ENCODE assay signal across 1 cellular context in genomic region chr7:158829342-158830210, GRCh38.
TF ChIP-seq lines count a peak whose summit lies in the region.

TSS of gene ESYT2 (minus strand) at chr7:158829509. CDS start at chr7:158829418, 91 bp downstream.

TF ChIP-seq in K562, 482 proteins besides CTCF, POLR2A, EP300 and RAD21 (continued from another document and continues in another):
- TF ChIP-seq, protein P1, sequence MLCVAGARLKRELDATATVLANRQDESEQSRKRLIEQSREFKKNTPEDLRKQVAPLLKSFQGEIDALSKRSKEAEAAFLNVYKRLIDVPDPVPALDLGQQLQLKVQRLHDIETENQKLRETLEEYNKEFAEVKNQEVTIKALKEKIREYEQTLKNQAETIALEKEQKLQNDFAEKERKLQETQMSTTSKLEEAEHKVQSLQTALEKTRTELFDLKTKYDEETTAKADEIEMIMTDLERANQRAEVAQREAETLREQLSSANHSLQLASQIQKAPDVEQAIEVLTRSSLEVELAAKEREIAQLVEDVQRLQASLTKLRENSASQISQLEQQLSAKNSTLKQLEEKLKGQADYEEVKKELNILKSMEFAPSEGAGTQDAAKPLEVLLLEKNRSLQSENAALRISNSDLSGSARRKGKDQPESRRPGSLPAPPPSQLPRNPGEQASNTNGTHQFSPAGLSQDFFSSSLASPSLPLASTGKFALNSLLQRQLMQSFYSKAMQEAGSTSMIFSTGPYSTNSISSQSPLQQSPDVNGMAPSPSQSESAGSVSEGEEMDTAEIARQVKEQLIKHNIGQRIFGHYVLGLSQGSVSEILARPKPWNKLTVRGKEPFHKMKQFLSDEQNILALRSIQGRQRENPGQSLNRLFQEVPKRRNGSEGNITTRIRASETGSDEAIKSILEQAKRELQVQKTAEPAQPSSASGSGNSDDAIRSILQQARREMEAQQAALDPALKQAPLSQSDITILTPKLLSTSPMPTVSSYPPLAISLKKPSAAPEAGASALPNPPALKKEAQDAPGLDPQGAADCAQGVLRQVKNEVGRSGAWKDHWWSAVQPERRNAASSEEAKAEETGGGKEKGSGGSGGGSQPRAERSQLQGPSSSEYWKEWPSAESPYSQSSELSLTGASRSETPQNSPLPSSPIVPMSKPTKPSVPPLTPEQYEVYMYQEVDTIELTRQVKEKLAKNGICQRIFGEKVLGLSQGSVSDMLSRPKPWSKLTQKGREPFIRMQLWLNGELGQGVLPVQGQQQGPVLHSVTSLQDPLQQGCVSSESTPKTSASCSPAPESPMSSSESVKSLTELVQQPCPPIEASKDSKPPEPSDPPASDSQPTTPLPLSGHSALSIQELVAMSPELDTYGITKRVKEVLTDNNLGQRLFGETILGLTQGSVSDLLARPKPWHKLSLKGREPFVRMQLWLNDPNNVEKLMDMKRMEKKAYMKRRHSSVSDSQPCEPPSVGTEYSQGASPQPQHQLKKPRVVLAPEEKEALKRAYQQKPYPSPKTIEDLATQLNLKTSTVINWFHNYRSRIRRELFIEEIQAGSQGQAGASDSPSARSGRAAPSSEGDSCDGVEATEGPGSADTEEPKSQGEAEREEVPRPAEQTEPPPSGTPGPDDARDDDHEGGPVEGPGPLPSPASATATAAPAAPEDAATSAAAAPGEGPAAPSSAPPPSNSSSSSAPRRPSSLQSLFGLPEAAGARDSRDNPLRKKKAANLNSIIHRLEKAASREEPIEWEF (CRISPR knock-in tag; IDR thresholded peaks at IDR 0.05), result no peak
- TF ChIP-seq CTBP1 (IDR thresholded peaks at IDR 0.05; ENCODE audit: borderline replicate concordance), result peak; percentile 97
- TF ChIP-seq PATZ1 (CRISPR knock-in tag; IDR thresholded peaks at IDR 0.05; ENCODE audit: borderline replicate concordance), result no peak
- 0 out of 2 replicates have a peak, but pooled peaks have one; percentile 12 for TF ChIP-seq FOXJ2 (tag; IDR thresholded peaks at IDR 0.05)
- TF ChIP-seq, protein P2, sequence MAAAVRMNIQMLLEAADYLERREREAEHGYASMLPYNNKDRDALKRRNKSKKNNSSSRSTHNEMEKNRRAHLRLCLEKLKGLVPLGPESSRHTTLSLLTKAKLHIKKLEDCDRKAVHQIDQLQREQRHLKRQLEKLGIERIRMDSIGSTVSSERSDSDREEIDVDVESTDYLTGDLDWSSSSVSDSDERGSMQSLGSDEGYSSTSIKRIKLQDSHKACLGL (CRISPR knock-in tag; IDR thresholded peaks at IDR 0.05; ENCODE audit: borderline replicate concordance, poor library complexity, severe bottlenecking), result no peak
- TF ChIP-seq, protein P3, sequence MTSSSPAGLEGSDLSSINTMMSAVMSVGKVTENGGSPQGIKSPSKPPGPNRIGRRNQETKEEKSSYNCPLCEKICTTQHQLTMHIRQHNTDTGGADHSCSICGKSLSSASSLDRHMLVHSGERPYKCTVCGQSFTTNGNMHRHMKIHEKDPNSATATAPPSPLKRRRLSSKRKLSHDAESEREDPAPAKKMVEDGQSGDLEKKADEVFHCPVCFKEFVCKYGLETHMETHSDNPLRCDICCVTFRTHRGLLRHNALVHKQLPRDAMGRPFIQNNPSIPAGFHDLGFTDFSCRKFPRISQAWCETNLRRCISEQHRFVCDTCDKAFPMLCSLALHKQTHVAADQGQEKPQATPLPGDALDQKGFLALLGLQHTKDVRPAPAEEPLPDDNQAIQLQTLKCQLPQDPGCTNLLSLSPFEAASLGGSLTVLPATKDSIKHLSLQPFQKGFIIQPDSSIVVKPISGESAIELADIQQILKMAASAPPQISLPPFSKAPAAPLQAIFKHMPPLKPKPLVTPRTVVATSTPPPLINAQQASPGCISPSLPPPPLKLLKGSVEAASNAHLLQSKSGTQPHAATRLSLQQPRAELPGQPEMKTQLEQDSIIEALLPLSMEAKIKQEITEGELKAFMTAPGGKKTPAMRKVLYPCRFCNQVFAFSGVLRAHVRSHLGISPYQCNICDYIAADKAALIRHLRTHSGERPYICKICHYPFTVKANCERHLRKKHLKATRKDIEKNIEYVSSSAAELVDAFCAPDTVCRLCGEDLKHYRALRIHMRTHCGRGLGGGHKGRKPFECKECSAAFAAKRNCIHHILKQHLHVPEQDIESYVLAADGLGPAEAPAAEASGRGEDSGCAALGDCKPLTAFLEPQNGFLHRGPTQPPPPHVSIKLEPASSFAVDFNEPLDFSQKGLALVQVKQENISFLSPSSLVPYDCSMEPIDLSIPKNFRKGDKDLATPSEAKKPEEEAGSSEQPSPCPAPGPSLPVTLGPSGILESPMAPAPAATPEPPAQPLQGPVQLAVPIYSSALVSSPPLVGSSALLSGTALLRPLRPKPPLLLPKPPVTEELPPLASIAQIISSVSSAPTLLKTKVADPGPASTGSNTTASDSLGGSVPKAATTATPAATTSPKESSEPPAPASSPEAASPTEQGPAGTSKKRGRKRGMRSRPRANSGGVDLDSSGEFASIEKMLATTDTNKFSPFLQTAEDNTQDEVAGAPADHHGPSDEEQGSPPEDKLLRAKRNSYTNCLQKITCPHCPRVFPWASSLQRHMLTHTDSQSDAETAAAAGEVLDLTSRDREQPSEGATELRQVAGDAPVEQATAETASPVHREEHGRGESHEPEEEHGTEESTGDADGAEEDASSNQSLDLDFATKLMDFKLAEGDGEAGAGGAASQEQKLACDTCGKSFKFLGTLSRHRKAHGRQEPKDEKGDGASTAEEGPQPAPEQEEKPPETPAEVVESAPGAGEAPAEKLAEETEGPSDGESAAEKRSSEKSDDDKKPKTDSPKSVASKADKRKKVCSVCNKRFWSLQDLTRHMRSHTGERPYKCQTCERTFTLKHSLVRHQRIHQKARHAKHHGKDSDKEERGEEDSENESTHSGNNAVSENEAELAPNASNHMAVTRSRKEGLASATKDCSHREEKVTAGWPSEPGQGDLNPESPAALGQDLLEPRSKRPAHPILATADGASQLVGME (CRISPR knock-in tag; IDR thresholded peaks at IDR 0.05), result peak; percentile 92
- no peak for TF ChIP-seq MCM3 (IDR thresholded peaks at IDR 0.05)
- TF ChIP-seq, protein P4, sequence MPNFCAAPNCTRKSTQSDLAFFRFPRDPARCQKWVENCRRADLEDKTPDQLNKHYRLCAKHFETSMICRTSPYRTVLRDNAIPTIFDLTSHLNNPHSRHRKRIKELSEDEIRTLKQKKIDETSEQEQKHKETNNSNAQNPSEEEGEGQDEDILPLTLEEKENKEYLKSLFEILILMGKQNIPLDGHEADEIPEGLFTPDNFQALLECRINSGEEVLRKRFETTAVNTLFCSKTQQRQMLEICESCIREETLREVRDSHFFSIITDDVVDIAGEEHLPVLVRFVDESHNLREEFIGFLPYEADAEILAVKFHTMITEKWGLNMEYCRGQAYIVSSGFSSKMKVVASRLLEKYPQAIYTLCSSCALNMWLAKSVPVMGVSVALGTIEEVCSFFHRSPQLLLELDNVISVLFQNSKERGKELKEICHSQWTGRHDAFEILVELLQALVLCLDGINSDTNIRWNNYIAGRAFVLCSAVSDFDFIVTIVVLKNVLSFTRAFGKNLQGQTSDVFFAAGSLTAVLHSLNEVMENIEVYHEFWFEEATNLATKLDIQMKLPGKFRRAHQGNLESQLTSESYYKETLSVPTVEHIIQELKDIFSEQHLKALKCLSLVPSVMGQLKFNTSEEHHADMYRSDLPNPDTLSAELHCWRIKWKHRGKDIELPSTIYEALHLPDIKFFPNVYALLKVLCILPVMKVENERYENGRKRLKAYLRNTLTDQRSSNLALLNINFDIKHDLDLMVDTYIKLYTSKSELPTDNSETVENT (CRISPR knock-in tag; IDR thresholded peaks at IDR 0.05), result peak; percentile 97
- TF ChIP-seq, protein P5, sequence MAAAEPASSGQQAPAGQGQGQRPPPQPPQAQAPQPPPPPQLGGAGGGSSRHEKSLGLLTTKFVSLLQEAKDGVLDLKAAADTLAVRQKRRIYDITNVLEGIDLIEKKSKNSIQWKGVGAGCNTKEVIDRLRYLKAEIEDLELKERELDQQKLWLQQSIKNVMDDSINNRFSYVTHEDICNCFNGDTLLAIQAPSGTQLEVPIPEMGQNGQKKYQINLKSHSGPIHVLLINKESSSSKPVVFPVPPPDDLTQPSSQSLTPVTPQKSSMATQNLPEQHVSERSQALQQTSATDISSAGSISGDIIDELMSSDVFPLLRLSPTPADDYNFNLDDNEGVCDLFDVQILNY (CRISPR knock-in tag; IDR thresholded peaks at IDR 0.05), result peak; percentile 97
- TF ChIP-seq FUS (optimal IDR thresholded peaks at IDR 0.05; ENCODE audit: low read depth, low read length), result peak; percentile 84
- peak; percentile 74 for TF ChIP-seq MYC (IDR thresholded peaks at IDR 0.05; ENCODE audit: low read depth, low read length)
- peak; percentile 72; the same call in 1 of the 2 replicates for TF ChIP-seq MYC (CRISPR knock-in tag; IDR thresholded peaks at IDR 0.05; ENCODE audit: borderline replicate concordance, low read depth)
- TF ChIP-seq, protein P6, sequence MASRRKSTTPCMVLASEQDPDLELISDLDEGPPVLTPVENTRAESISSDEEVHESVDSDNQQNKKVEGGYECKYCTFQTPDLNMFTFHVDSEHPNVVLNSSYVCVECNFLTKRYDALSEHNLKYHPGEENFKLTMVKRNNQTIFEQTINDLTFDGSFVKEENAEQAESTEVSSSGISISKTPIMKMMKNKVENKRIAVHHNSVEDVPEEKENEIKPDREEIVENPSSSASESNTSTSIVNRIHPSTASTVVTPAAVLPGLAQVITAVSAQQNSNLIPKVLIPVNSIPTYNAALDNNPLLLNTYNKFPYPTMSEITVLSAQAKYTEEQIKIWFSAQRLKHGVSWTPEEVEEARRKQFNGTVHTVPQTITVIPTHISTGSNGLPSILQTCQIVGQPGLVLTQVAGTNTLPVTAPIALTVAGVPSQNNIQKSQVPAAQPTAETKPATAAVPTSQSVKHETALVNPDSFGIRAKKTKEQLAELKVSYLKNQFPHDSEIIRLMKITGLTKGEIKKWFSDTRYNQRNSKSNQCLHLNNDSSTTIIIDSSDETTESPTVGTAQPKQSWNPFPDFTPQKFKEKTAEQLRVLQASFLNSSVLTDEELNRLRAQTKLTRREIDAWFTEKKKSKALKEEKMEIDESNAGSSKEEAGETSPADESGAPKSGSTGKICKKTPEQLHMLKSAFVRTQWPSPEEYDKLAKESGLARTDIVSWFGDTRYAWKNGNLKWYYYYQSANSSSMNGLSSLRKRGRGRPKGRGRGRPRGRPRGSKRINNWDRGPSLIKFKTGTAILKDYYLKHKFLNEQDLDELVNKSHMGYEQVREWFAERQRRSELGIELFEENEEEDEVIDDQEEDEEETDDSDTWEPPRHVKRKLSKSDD (conservative IDR thresholded peaks at IDR 0.05; ENCODE audit: low read length), result 0 out of 2 replicates have a peak, but pooled peaks have one; percentile 26
- TF ChIP-seq DLX4 (CRISPR knock-in tag; IDR thresholded peaks at IDR 0.05), result no peak
- TF ChIP-seq MAX (CRISPR knock-in tag; IDR thresholded peaks at IDR 0.05), result peak; percentile 87
- no peak; the same call in 1 of the 2 replicates for TF ChIP-seq ILF3 (IDR thresholded peaks at IDR 0.05; ENCODE audit: borderline replicate concordance)
- TF ChIP-seq ZNF24 (IDR thresholded peaks at IDR 0.05), result peak; percentile 21; the same call in 1 of the 2 replicates
- peak; percentile 94 for TF ChIP-seq EGR1 (conservative IDR thresholded peaks at IDR 0.05)
- TF ChIP-seq EZH2 (IDR thresholded peaks at IDR 0.05; ENCODE audit: borderline replicate concordance, low read depth, low read length), result no peak
- no peak for TF ChIP-seq SLC30A9 (CRISPR knock-in tag; IDR thresholded peaks at IDR 0.05)
- no peak for TF ChIP-seq MTF1 (CRISPR knock-in tag; IDR thresholded peaks at IDR 0.05; ENCODE audit: borderline replicate concordance)
- no peak for TF ChIP-seq ZNF347 (CRISPR knock-in tag; IDR thresholded peaks at IDR 0.05; ENCODE audit: low read depth)
- TF ChIP-seq ETV6 (IDR thresholded peaks at IDR 0.05; ENCODE audit: borderline replicate concordance in 1 of 2, low read depth in 2 of 2, low read length in 1 of 2), result peak; percentile 46 to 52; a peak in 2 of 4 replicates
- TF ChIP-seq ETV6 (CRISPR knock-in tag; IDR thresholded peaks at IDR 0.05; ENCODE audit: borderline replicate concordance), result no peak
- TF ChIP-seq SMARCA5 (IDR thresholded peaks at IDR 0.05), result 0 out of 2 replicates have a peak, but pooled peaks have one; percentile 29
- 0 out of 2 replicates have a peak, but pooled peaks have one; percentile 24 for TF ChIP-seq MEF2D (tag; conservative IDR thresholded peaks at IDR 0.05; ENCODE audit: low read depth)
- 0 out of 2 replicates have a peak, but pooled peaks have one; percentile 39 for TF ChIP-seq CEBPG (CRISPR knock-in tag; IDR thresholded peaks at IDR 0.05)
- peak in 1 of 2 experiments; percentile 31; a peak in 1 of 4 replicates for TF ChIP-seq CEBPG (tag; conservative IDR thresholded peaks at IDR 0.05 in 1 of 2, IDR thresholded peaks at IDR 0.05 in 1 of 2)
- TF ChIP-seq PHF21A (IDR thresholded peaks at IDR 0.05; ENCODE audit: borderline replicate concordance, low read depth), result peak; percentile 71; the same call in 1 of the 2 replicates
- peak; percentile 68 for TF ChIP-seq NCOR1 (IDR thresholded peaks at IDR 0.05)
- TF ChIP-seq NR2C2 (CRISPR knock-in tag; IDR thresholded peaks at IDR 0.05), result peak; percentile 85
- peak; percentile 89 for TF ChIP-seq NR2C2 (tag; IDR thresholded peaks at IDR 0.05)
- TF ChIP-seq, protein P7, sequence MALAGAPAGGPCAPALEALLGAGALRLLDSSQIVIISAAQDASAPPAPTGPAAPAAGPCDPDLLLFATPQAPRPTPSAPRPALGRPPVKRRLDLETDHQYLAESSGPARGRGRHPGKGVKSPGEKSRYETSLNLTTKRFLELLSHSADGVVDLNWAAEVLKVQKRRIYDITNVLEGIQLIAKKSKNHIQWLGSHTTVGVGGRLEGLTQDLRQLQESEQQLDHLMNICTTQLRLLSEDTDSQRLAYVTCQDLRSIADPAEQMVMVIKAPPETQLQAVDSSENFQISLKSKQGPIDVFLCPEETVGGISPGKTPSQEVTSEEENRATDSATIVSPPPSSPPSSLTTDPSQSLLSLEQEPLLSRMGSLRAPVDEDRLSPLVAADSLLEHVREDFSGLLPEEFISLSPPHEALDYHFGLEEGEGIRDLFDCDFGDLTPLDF (CRISPR knock-in tag; IDR thresholded peaks at IDR 0.05), result peak; percentile 97
- TF ChIP-seq KLF10 (CRISPR knock-in tag; IDR thresholded peaks at IDR 0.05), result no peak
- peak; percentile 75 for TF ChIP-seq TBP (optimal IDR thresholded peaks at IDR 0.05; ENCODE audit: low read depth, low read length)
- TF ChIP-seq ZNF311 (CRISPR knock-in tag; IDR thresholded peaks at IDR 0.05), result peak; percentile 79
